Comparison of ENCODE assay signal across 21 cellular contexts in the genomic region with DNA sequence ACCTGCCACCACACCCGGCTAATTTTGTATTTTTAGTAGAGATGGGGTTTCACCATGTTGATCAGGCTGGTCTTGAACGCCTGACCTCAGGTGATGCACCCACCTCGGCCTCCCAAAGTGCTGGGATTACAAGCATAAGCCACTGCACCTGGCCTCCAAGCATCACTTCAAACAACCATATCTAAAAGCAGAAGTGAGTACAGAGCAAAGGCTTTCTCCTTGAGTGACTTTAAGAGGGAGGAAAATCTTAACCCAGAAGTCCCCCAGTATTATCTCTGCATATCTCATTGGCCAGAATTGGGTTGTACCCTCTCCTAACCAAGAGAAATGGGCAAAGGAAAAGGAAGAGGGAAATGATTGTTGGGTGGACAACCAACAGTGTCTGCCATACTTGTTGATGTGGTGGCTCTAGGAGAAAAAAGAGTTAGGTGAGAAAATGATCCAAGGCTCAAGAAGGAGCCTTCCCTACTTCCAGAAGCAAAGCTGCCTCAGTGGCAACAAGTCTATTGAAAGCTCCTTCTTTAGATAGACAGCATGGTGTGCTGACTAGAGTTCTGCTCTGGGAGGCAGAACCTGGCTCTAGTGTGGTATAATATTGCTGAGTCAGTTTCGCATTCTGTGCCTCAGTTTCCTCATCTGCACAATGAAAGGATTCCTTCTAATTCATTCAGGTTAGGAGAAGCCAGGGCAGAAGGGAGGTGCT. TPM values are rescaled to one million over a fixed set of nuclear protein-coding genes. Genes with fewer than 3 reads are reported as not detected.
"Had no signal": no experiment of that assay in that cellular context is flagged by ENCODE, and none has a peak within 500 bp of the region (broad histone marks: within the 10 kb centered on the region; RNA-seq: fewer than 3 reads in every experiment).

No MANE protein-coding gene starts in this region.

- DNase-seq: activated CD4-positive, alpha-beta T cell treated with anti-CD3 and anti-CD28 coated beads for 1 hour; activated CD4-positive, alpha-beta T cell treated with anti-CD3 and anti-CD28 coated beads, Interleukin-2, amount 50 U/mL, for 48 hours; dermis blood vessel endothelial cell; effector memory CD4-positive, alpha-beta T cell; heart right ventricle; immature natural killer cell; left ventricle myocardium superior; retina; stimulated activated naive CD8-positive, alpha-beta T cell treated with anti-CD3 and anti-CD28 coated beads, Interleukin-15, amount 100 ng/mL, for 72 hours; transverse colon; uterus had no signal

- ATAC-seq: heart right ventricle; left ventricle myocardium superior; stimulated activated naive CD8-positive, alpha-beta T cell treated with anti-CD3 and anti-CD28 coated beads, Interleukin-15, amount 100 ng/mL, for 72 hours had no signal

- FAIRE-seq: endothelial cell of umbilical vein had no signal

- H3K36me3 ChIP-seq: esophagus muscularis mucosa, heart right ventricle, suprapubic skin, transverse colon, uterus had no signal

- H3K27ac Mint-ChIP-seq: activated naive CD8-positive, alpha-beta T cell; immature natural killer cell; stimulated activated naive CD8-positive, alpha-beta T cell treated with anti-CD3 and anti-CD28 coated beads, Interleukin-15, amount 100 ng/mL, for 72 hours had no signal

- H3K4me3 ChIP-seq: esophagus muscularis mucosa, heart right ventricle, suprapubic skin, transverse colon, uterus had no signal

- H3K9me3 Mint-ChIP-seq: neural crest cell; stimulated activated naive CD8-positive, alpha-beta T cell treated with anti-CD3 and anti-CD28 coated beads, Interleukin-15, amount 100 ng/mL, for 72 hours had no signal

- H3K4me1 ChIP-seq: esophagus muscularis mucosa, heart right ventricle, suprapubic skin, uterus had no signal

- H3K36me3 Mint-ChIP-seq: activated naive CD8-positive, alpha-beta T cell had no signal

- H3K9me3 ChIP-seq: esophagus muscularis mucosa, heart right ventricle, suprapubic skin, transverse colon, uterus had no signal

- H3K27me3 ChIP-seq: uterus had no signal

- H3K4me3 Mint-ChIP-seq: activated naive CD8-positive, alpha-beta T cell; immature natural killer cell; neural crest cell; stimulated activated naive CD8-positive, alpha-beta T cell treated with anti-CD3 and anti-CD28 coated beads, Interleukin-15, amount 100 ng/mL, for 72 hours had no signal

- H3K27ac ChIP-seq: esophagus muscularis mucosa, heart right ventricle, suprapubic skin, transverse colon, uterus, VCaP had no signal

- H3K4me1 Mint-ChIP-seq: immature natural killer cell; stimulated activated naive CD8-positive, alpha-beta T cell treated with anti-CD3 and anti-CD28 coated beads, Interleukin-15, amount 100 ng/mL, for 72 hours had no signal

RNA-seq across cellular contexts. Expression of gene FOXE3, which starts 16.8 kb away (rescaled TPM):
- total RNA-seq: chondrocyte, dermis blood vessel endothelial cell, endothelial cell of umbilical vein, esophagus muscularis mucosa, heart right ventricle, left ventricle myocardium superior, mononuclear cell, omental fat pad, skeletal muscle tissue, suprapubic skin, transverse colon had no signal
- polyA plus RNA-seq: endothelial cell of umbilical vein, immature natural killer cell had no signal

RNA-seq across cellular contexts. Expression of gene FOXD2, which starts 38.6 kb away (rescaled TPM):
- total RNA-seq: left ventricle myocardium superior had no signal
